Comparison of ENCODE assay signal across 8 cellular contexts in the genomic region with DNA sequence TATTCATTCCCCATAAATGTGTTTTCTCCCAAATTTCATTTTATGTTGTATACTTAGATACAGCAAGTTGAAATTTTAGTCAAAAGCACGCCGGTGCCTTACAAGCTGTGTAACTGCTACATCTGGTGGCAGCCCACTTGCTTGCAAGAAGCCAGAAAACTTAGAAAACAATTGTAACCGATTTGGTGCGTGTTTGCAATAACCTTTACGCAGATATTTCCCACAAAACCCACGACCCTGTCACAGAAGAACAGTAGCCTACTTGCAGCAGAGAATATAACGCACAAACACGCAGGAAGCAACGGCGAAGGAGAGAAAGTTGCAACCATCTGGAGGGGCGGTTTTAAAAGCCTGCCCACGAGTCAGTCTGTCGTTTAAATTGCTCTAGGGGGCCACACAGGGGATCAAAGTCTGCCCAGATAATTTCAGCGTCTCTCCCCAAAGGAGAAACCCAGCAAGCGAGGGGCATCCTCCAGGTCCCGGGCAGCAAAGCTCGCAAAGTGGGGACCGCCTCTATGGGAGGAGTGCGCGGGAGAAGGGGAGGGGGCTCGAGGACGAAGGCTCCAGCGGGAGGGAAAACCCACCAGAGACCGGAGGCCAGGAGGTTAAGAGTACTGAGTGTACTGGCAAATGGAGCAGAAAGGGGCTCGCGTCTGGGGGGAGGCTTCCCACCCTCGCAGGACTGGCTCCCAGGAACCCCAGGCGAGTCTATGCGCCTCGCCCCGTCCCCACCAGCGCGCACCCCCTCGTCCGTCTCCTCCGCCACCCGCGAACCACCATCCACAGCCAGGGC. TPM values are rescaled to one million over a fixed set of nuclear protein-coding genes. Genes with fewer than 3 reads are reported as not detected.
DNase-seq lines count a peak whose midpoint lies in the region; ATAC-seq, FAIRE-seq and TF ChIP-seq lines count a peak whose summit lies in the region.

No MANE protein-coding gene starts in this region.

- DNase-seq in DMS79 (lab: John Stamatoyannopoulos, UW) (peak; percentile 42), NCI-H146 treated with DMSO at 0.1 percent for 48 hours (lab: John Stamatoyannopoulos, UW; ENCODE audit: unreplicated experiment) (peak; percentile 29), activated B cell treated with CpG ODN at 0.5 μM for 24 hours (no peak), bronchial epithelial cell (ENCODE audit: low read depth) (peak; percentile 47), spleen (peak; percentile 91)

- H3K4me1 Mint-ChIP-seq in activated B cell treated with CpG ODN at 0.5 μM for 24 hours = peaks cover 67% of the 10 kb centered on the region

- peak overlapping the region; percentile 90 for H3K4me3 ChIP-seq in bronchial epithelial cell (ENCODE audit: low read depth, low read length)
- H3K4me3 ChIP-seq in spleen = peak overlapping the region; percentile 52 to 95 (median 80)

- peaks cover 27 to 85% (median 76%) of the 10 kb centered on the region in 6 donors for H3K4me1 ChIP-seq in spleen

- H3K36me3 Mint-ChIP-seq in activated B cell treated with CpG ODN at 0.5 μM for 24 hours (ENCODE audit: low read depth) = peaks cover 10% of the 10 kb centered on the region

- POLR2A ChIA-PET in activated B cell treated with CpG ODN at 0.5 μM for 24 hours (lab: Charles Lee) = interaction anchor here (0.5 to 3.8 kb wide), 18 partner anchors 72 to 840 kb away, joined by 3 to 40 read pairs (median 6); partner anchors contain the start of genes DCAF17, GORASP2 and METTL8

- no peaks in the 10 kb centered on the region for H3K9me3 Mint-ChIP-seq in activated B cell treated with CpG ODN at 0.5 μM for 24 hours

- H3K27me3 ChIP-seq in bronchial epithelial cell (ENCODE audit: control insufficient read depth, insufficient read depth, low read length) (no peaks in the 10 kb centered on the region), spleen (replicated peaks in 1 of 7) (no peaks in the 10 kb centered on the region)

- H3K27me3 Mint-ChIP-seq in activated B cell treated with CpG ODN at 0.5 μM for 24 hours = no peaks in the 10 kb centered on the region

- FAIRE-seq in bronchial epithelial cell (lab: Jason Lieb, UNC) = no peak
- peak; percentile 85 for FAIRE-seq in islet of Langerhans (lab: Jason Lieb, UNC)

- CTCF ChIA-PET in activated B cell treated with CpG ODN at 0.5 μM for 24 hours (lab: Charles Lee) = interaction anchor here (0.7 to 8.9 kb wide), 5 partner anchors 73 to 258 kb away, joined by 3 to 51 read pairs (median 5); no protein-coding TSS in a partner anchor

- H3K27ac ChIP-seq in spleen = peak overlapping the region; percentile 93 to 98 (median 96)

- ATAC-seq in GM21825 (IDR thresholded peaks at IDR 0.05; ENCODE audit: unreplicated experiment) (peak; percentile 7), activated B cell treated with CpG ODN at 0.5 μM for 24 hours (ENCODE audit: low read depth) (peak; percentile 13), GM18517 (IDR thresholded peaks at IDR 0.05; ENCODE audit: unreplicated experiment) (no peak)

- WGBS in spleen, 5 donors = 0 to 2% (median 0%) methylated on average over 25 to 38 of the region's 38 CpGs

- H3K36me3 ChIP-seq in bronchial epithelial cell (ENCODE audit: control insufficient read depth, insufficient read depth, low read length) (no peaks in the 10 kb centered on the region), spleen (no peaks in the 10 kb centered on the region)

- peak overlapping the region; percentile 92 for H3K4me3 Mint-ChIP-seq in activated B cell treated with CpG ODN at 0.5 μM for 24 hours

- TF ChIP-seq CTCF in activated B cell treated with CpG ODN at 0.5 μM for 24 hours (IDR thresholded peaks at IDR 0.05) (no peak), bronchial epithelial cell (IDR thresholded peaks at IDR 0.05; ENCODE audit: insufficient read depth, low read length, severe bottlenecking) (peak; percentile 38), spleen (IDR thresholded peaks at IDR 0.05 in 8 of 11, conservative IDR thresholded peaks at IDR 0.05 in 3 of 11) (peak in 5 of 11 experiments; percentile 17 to 49 (median 41))

- no peaks in the 10 kb centered on the region for H3K9me3 ChIP-seq in spleen

- TF ChIP-seq POLR2A in spleen (IDR thresholded peaks at IDR 0.05) = no peak

- peak overlapping the region; percentile 91 for H3K27ac Mint-ChIP-seq in activated B cell treated with CpG ODN at 0.5 μM for 24 hours

- intact Hi-C loops in activated B cell treated with CpG ODN at 0.5 μM for 24 hours (cut with micrococcal nuclease) (loop anchor here (1.0 to 10.0 kb wide), 13 partner anchors 9 to 1398 kb away; partner anchors contain the start of genes DCAF17, DYNC1I2, GORASP2 and PDK1), spleen (cut with DNase I; ENCODE audit: low total_unique reads) (loop anchor here (5.0 to 10.0 kb wide), 3 partner anchors 185 to 273 kb away; partner anchors contain the start of genes DCAF17 and METTL8)

RNA-seq across cellular contexts. Expression of gene TLK1, which starts 1.2 kb away (rescaled TPM):
- 123 and 125 TPM in 2 replicates for total RNA-seq in activated B cell treated with CpG ODN at 0.5 μM for 24 hours
- 11.8 and 14.2 TPM in 2 replicates for total RNA-seq in bronchial epithelial cell
- total RNA-seq in spleen = 10 to 100 TPM; 49.7 to 100.0 (median 87.5) TPM
- 10 to 100 TPM; 19.7 to 23.4 (median 21.8) TPM for polyA plus RNA-seq in spleen
